ENCODE assay signal across 11 cellular contexts in the genomic region with DNA sequence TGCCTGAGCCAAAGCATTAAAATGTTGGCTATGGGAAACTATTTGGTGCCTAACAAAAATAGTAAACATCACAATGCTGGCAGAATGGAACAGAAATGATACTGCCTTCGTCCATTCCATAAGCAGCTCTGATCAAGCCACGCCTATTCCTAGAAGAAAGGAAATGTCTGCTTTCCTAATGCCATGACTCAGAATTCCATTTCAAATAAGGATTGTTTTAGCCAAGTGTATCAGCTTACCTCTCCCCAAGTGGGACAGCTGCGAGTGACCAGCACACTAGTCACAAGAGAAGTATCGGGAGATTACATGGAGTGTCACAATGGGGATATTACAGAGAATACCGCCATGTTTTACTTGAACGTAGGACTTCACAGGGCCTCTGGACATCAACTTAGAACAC. TPM values are rescaled to one million over a fixed set of nuclear protein-coding genes. Genes with fewer than 3 reads are reported as not detected.
A peak's percentile ranks its signal among the peaks of the same experiment; 100 is the strongest.
DNase-seq lines count a peak whose midpoint lies in the region; ATAC-seq lines count a peak whose summit lies in the region.
"Had no signal": no experiment of that assay in that cellular context is flagged by ENCODE, and none has a peak within 500 bp of the region (broad histone marks: within the 10 kb centered on the region; RNA-seq: fewer than 3 reads in every experiment).

No MANE protein-coding gene starts in this region.

- ATAC-seq in esophagus mucosa: peak; percentile 87
- ATAC-seq in left lobe of liver: no peak

- intact Hi-C loops in head of caudate nucleus (cut with DNase I): no loop called here

- DNase-seq in EL: peak; percentile 84
- peak; percentile 83 for DNase-seq in RPMI7951 (ENCODE audit: low read depth)
- DNase-seq in pulmonary artery endothelial cell (ENCODE audit: low read depth, low spot score): peak; percentile 85
- no peak for DNase-seq in left lobe of liver (ENCODE audit: low spot score)
- DNase-seq in head of caudate nucleus: no peak
- DNase-seq in epidermal melanocyte (ENCODE audit: insufficient read length, low spot score): no peak
- no peak for DNase-seq in NCI-H1694 (lab: John Stamatoyannopoulos, UW)
- DNase-seq: activated CD8-positive, alpha-beta memory T cell treated with anti-CD3 and anti-CD28 coated beads, Interleukin-2, amount 50 U/mL, for 4 hours; Karpas-422; T-helper 9 cell had no signal

RNA-seq across cellular contexts. Expression of gene GLT8D2, which starts 38.7 kb away (rescaled TPM):
- 10.4 and 14.8 TPM in 2 replicates for total RNA-seq in RPMI7951 (2014; rRNA removed; shearing (Covaris generic))
- 0.88 TPM for total RNA-seq in esophagus mucosa
- 3.4 and 6.0 TPM in 2 replicates for total RNA-seq in pulmonary artery endothelial cell
- total RNA-seq in left lobe of liver: 0.43 TPM

RNA-seq across cellular contexts. Expression of gene TDG, which starts 45.6 kb away (rescaled TPM):
- total RNA-seq in RPMI7951 (2014; rRNA removed; shearing (Covaris generic)): 20.2 and 21.9 TPM in 2 replicates
- total RNA-seq in esophagus mucosa (20.4 TPM), pulmonary artery endothelial cell (27.6 and 27.9 TPM in 2 replicates), left lobe of liver (7.0 TPM)

RNA-seq across cellular contexts. Expression of gene HCFC2, which starts 53.1 kb away (rescaled TPM):
- 10.7 and 17.3 TPM in 2 replicates for total RNA-seq in RPMI7951 (2014; rRNA removed; shearing (Covaris generic))
- 12.6 TPM for total RNA-seq in esophagus mucosa
- total RNA-seq in pulmonary artery endothelial cell: 13.5 and 30.4 TPM in 2 replicates
- 10.0 TPM for total RNA-seq in left lobe of liver

Comparison
In these comparisons a context has a peak if more than half of its experiments do, and no peak if none do; other contexts are left out.
1. DNase-seq: peak in EL (single experiment), RPMI7951 (single experiment) and pulmonary artery endothelial cell (single experiment); none in left lobe of liver (single experiment), head of caudate nucleus (0 of 42), epidermal melanocyte (single experiment) and NCI-H1694 (single experiment).